ENCODE assay signal across 1 cellular context in the genomic region with DNA sequence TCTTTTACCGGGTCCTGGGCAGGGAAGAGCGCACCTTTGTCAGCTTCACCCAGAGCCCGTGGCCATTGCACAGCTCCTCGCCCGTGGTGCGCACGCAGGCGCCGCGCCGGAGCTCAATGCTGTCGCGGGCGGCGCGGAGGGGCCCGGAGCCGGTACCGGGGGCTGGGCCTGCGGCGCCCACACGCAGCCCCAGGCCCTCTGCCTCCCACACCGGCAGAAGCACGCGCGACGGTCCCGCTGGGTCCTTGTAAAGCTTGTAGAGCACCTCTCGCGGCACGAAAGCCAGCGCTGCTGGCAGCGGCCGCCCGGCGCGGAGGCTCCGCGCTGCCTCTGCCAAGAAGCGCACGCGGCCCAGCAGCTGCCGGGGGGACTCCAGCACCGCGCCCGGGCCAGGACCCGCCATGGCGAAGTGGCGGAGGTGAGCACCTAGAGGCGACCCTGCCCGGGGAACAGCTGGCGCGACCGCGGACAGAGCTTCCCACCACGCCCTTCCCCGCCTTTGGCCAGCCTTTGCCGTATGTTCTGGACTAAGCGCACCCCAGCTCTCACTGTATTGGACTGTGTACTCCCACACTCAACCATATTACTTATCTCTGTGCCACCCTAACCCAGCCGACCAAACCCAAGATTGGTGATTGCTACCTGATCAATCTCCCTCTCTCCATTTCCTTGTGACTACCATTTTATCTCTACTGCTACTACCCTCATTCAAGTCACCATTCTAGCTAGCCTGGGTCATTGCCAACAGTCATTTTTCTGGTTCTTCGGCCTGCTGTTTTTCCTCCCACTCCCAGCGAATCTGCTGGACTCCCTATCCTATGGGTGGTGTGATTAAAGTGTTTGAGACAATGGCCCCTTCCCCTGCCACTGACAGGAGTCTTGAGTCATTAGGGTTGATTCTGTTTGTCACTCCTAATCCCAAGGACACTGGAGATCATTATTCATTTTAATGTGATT.
TF ChIP-seq lines count a peak whose summit lies in the region.

A gene (minus strand): TSS at position 470 of the 957 bp plus-strand sequence. CDS start 67 bp downstream, at position 403.

TF ChIP-seq in K562, 482 proteins besides CTCF, POLR2A, EP300 and RAD21 (continued from another document and continues in another):
- TF ChIP-seq ETV5 (CRISPR knock-in tag; IDR thresholded peaks at IDR 0.05; ENCODE audit: low read depth) (peak; percentile 22; the same call in 1 of the 2 replicates), ZNF165 (CRISPR knock-in tag; IDR thresholded peaks at IDR 0.05; ENCODE audit: borderline replicate concordance) (no peak), ZNF707 (CRISPR knock-in tag; conservative IDR thresholded peaks at IDR 0.05) (no peak), RBM22 (IDR thresholded peaks at IDR 0.05; ENCODE audit: low read depth, low read length, poor library complexity, severe bottlenecking) (no peak), HSF4 (CRISPR knock-in tag; IDR thresholded peaks at IDR 0.05; ENCODE audit: borderline replicate concordance) (no peak), SRSF9 (IDR thresholded peaks at IDR 0.05; ENCODE audit: borderline replicate concordance, low read depth, low read length) (no peak), ARNT (IDR thresholded peaks at IDR 0.05) (peak; percentile 21 to 92; a peak in 2 of 4 replicates), ZNF263 (CRISPR knock-in tag; IDR thresholded peaks at IDR 0.05; ENCODE audit: borderline replicate concordance) (no peak), ZNF311 (CRISPR knock-in tag; IDR thresholded peaks at IDR 0.05) (no peak), ZNF143 (CRISPR knock-in tag; IDR thresholded peaks at IDR 0.05) (no peak), GABPA (tag; conservative IDR thresholded peaks at IDR 0.05; ENCODE audit: low read depth) (no peak), ZNF124 (CRISPR knock-in tag; IDR thresholded peaks at IDR 0.05) (no peak), NR4A1 (CRISPR knock-in tag; IDR thresholded peaks at IDR 0.05) (no peak), NR4A1 (tag; IDR thresholded peaks at IDR 0.05) (no peak), ARHGAP35 (IDR thresholded peaks at IDR 0.05; ENCODE audit: partially characterized antibody) (no peak), ZNF316 (IDR thresholded peaks at IDR 0.05) (no peak), PURB (CRISPR knock-in tag; IDR thresholded peaks at IDR 0.05; ENCODE audit: low read depth) (no peak), CAMTA2 (CRISPR knock-in tag; conservative IDR thresholded peaks at IDR 0.05) (0 out of 2 replicates have a peak, but pooled peaks have one; percentile 20), ZSCAN29 (IDR thresholded peaks at IDR 0.05) (no peak), SRF (CRISPR knock-in tag; IDR thresholded peaks at IDR 0.05) (no peak), CBFA2T2 (conservative IDR thresholded peaks at IDR 0.05) (no peak), ZFP36 (IDR thresholded peaks at IDR 0.05; ENCODE audit: low read depth, low read length, partially characterized antibody) (no peak), ZNF146 (CRISPR knock-in tag; IDR thresholded peaks at IDR 0.05; ENCODE audit: unreplicated experiment) (no peak), ZNF133 (CRISPR knock-in tag; IDR thresholded peaks at IDR 0.05) (no peak), ZNF224 (CRISPR knock-in tag; IDR thresholded peaks at IDR 0.05) (no peak), CBX1 (IDR thresholded peaks at IDR 0.05; ENCODE audit: low read depth) (no peak), KDM5B (IDR thresholded peaks at IDR 0.05; ENCODE audit: insufficient replicate concordance, low read depth, low read length) (peak; percentile 74), SNRNP70 (optimal IDR thresholded peaks at IDR 0.05; ENCODE audit: low read depth, low read length) (no peak)
- TF ChIP-seq, protein P1, sequence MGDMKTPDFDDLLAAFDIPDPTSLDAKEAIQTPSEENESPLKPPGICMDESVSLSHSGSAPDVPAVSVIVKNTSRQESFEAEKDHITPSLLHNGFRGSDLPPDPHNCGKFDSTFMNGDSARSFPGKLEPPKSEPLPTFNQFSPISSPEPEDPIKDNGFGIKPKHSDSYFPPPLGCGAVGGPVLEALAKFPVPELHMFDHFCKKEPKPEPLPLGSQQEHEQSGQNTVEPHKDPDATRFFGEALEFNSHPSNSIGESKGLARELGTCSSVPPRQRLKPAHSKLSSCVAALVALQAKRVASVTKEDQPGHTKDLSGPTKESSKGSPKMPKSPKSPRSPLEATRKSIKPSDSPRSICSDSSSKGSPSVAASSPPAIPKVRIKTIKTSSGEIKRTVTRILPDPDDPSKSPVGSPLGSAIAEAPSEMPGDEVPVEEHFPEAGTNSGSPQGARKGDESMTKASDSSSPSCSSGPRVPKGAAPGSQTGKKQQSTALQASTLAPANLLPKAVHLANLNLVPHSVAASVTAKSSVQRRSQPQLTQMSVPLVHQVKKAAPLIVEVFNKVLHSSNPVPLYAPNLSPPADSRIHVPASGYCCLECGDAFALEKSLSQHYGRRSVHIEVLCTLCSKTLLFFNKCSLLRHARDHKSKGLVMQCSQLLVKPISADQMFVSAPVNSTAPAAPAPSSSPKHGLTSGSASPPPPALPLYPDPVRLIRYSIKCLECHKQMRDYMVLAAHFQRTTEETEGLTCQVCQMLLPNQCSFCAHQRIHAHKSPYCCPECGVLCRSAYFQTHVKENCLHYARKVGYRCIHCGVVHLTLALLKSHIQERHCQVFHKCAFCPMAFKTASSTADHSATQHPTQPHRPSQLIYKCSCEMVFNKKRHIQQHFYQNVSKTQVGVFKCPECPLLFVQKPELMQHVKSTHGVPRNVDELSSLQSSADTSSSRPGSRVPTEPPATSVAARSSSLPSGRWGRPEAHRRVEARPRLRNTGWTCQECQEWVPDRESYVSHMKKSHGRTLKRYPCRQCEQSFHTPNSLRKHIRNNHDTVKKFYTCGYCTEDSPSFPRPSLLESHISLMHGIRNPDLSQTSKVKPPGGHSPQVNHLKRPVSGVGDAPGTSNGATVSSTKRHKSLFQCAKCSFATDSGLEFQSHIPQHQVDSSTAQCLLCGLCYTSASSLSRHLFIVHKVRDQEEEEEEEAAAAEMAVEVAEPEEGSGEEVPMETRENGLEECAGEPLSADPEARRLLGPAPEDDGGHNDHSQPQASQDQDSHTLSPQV (IDR thresholded peaks at IDR 0.05) = no peak; the same call in 1 of the 2 replicates
- TF ChIP-seq, protein P2, sequence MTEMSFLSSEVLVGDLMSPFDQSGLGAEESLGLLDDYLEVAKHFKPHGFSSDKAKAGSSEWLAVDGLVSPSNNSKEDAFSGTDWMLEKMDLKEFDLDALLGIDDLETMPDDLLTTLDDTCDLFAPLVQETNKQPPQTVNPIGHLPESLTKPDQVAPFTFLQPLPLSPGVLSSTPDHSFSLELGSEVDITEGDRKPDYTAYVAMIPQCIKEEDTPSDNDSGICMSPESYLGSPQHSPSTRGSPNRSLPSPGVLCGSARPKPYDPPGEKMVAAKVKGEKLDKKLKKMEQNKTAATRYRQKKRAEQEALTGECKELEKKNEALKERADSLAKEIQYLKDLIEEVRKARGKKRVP (CRISPR knock-in tag; IDR thresholded peaks at IDR 0.05) = no peak
- TF ChIP-seq, protein P3, sequence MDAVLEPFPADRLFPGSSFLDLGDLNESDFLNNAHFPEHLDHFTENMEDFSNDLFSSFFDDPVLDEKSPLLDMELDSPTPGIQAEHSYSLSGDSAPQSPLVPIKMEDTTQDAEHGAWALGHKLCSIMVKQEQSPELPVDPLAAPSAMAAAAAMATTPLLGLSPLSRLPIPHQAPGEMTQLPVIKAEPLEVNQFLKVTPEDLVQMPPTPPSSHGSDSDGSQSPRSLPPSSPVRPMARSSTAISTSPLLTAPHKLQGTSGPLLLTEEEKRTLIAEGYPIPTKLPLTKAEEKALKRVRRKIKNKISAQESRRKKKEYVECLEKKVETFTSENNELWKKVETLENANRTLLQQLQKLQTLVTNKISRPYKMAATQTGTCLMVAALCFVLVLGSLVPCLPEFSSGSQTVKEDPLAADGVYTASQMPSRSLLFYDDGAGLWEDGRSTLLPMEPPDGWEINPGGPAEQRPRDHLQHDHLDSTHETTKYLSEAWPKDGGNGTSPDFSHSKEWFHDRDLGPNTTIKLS (IDR thresholded peaks at IDR 0.05; ENCODE audit: borderline replicate concordance, low read depth) = no peak; the same call in 1 of the 2 replicates
- TF ChIP-seq, protein P4, sequence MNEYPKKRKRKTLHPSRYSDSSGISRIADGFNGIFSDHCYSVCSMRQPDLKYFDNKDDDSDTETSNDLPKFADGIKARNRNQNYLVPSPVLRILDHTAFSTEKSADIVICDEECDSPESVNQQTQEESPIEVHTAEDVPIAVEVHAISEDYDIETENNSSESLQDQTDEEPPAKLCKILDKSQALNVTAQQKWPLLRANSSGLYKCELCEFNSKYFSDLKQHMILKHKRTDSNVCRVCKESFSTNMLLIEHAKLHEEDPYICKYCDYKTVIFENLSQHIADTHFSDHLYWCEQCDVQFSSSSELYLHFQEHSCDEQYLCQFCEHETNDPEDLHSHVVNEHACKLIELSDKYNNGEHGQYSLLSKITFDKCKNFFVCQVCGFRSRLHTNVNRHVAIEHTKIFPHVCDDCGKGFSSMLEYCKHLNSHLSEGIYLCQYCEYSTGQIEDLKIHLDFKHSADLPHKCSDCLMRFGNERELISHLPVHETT (CRISPR knock-in tag; conservative IDR thresholded peaks at IDR 0.05 in 1 of 2, IDR thresholded peaks at IDR 0.05 in 1 of 2) = no peak
- TF ChIP-seq, protein P5, sequence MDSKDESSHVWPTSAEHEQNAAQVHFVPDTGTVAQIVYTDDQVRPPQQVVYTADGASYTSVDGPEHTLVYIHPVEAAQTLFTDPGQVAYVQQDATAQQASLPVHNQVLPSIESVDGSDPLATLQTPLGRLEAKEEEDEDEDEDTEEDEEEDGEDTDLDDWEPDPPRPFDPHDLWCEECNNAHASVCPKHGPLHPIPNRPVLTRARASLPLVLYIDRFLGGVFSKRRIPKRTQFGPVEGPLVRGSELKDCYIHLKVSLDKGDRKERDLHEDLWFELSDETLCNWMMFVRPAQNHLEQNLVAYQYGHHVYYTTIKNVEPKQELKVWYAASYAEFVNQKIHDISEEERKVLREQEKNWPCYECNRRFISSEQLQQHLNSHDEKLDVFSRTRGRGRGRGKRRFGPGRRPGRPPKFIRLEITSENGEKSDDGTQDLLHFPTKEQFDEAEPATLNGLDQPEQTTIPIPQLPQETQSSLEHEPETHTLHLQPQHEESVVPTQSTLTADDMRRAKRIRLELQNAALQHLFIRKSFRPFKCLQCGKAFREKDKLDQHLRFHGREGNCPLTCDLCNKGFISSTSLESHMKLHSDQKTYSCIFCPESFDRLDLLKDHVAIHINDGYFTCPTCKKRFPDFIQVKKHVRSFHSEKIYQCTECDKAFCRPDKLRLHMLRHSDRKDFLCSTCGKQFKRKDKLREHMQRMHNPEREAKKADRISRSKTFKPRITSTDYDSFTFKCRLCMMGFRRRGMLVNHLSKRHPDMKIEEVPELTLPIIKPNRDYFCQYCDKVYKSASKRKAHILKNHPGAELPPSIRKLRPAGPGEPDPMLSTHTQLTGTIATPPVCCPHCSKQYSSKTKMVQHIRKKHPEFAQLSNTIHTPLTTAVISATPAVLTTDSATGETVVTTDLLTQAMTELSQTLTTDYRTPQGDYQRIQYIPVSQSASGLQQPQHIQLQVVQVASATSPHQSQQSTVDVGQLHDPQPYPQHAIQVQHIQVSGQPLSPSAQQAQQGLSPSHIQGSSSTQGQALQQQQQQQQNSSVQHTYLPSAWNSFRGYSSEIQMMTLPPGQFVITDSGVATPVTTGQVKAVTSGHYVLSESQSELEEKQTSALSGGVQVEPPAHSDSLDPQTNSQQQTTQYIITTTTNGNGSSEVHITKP (IDR thresholded peaks at IDR 0.05; ENCODE audit: partially characterized antibody) = no peak
- TF ChIP-seq, protein P6, sequence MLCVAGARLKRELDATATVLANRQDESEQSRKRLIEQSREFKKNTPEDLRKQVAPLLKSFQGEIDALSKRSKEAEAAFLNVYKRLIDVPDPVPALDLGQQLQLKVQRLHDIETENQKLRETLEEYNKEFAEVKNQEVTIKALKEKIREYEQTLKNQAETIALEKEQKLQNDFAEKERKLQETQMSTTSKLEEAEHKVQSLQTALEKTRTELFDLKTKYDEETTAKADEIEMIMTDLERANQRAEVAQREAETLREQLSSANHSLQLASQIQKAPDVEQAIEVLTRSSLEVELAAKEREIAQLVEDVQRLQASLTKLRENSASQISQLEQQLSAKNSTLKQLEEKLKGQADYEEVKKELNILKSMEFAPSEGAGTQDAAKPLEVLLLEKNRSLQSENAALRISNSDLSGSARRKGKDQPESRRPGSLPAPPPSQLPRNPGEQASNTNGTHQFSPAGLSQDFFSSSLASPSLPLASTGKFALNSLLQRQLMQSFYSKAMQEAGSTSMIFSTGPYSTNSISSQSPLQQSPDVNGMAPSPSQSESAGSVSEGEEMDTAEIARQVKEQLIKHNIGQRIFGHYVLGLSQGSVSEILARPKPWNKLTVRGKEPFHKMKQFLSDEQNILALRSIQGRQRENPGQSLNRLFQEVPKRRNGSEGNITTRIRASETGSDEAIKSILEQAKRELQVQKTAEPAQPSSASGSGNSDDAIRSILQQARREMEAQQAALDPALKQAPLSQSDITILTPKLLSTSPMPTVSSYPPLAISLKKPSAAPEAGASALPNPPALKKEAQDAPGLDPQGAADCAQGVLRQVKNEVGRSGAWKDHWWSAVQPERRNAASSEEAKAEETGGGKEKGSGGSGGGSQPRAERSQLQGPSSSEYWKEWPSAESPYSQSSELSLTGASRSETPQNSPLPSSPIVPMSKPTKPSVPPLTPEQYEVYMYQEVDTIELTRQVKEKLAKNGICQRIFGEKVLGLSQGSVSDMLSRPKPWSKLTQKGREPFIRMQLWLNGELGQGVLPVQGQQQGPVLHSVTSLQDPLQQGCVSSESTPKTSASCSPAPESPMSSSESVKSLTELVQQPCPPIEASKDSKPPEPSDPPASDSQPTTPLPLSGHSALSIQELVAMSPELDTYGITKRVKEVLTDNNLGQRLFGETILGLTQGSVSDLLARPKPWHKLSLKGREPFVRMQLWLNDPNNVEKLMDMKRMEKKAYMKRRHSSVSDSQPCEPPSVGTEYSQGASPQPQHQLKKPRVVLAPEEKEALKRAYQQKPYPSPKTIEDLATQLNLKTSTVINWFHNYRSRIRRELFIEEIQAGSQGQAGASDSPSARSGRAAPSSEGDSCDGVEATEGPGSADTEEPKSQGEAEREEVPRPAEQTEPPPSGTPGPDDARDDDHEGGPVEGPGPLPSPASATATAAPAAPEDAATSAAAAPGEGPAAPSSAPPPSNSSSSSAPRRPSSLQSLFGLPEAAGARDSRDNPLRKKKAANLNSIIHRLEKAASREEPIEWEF (CRISPR knock-in tag; IDR thresholded peaks at IDR 0.05) = no peak
- TF ChIP-seq, protein P7, sequence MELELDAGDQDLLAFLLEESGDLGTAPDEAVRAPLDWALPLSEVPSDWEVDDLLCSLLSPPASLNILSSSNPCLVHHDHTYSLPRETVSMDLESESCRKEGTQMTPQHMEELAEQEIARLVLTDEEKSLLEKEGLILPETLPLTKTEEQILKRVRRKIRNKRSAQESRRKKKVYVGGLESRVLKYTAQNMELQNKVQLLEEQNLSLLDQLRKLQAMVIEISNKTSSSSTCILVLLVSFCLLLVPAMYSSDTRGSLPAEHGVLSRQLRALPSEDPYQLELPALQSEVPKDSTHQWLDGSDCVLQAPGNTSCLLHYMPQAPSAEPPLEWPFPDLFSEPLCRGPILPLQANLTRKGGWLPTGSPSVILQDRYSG (tag; conservative IDR thresholded peaks at IDR 0.05; ENCODE audit: low read depth) = 0 out of 2 replicates have a peak, but pooled peaks have one; percentile 29
- TF ChIP-seq, protein P8, sequence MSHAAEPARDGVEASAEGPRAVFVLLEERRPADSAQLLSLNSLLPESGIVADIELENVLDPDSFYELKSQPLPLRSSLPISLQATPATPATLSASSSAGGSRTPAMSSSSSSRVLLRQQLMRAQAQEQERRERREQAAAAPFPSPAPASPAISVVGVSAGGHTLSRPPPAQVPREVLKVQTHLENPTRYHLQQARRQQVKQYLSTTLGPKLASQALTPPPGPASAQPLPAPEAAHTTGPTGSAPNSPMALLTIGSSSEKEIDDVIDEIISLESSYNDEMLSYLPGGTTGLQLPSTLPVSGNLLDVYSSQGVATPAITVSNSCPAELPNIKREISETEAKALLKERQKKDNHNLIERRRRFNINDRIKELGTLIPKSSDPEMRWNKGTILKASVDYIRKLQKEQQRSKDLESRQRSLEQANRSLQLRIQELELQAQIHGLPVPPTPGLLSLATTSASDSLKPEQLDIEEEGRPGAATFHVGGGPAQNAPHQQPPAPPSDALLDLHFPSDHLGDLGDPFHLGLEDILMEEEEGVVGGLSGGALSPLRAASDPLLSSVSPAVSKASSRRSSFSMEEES (CRISPR knock-in tag; IDR thresholded peaks at IDR 0.05) = no peak
